1 cellular context compared by ENCODE assay signal in the genomic region with DNA sequence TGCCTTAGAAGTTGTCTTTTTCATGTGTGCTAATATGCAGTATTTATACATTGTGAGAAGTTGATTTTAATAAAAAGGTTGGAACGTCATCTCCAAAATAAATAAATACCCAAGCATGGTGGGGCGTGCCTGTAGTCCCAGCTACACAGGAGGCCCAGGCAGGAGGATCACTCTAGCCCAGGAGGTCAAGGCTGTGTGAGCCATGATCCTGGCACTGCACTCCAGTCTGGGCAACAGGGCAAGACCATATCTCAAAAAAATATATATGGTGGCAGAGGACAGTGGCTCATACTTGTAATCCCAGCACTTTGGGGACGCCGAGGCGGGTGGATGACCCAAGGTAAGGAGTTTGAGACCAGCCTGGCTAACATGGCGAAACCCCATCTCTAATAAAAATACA.
TF ChIP-seq lines count a peak whose summit lies in the region.

No MANE protein-coding gene starts in this region.

TF ChIP-seq in K562, 482 proteins besides CTCF, POLR2A, EP300 and RAD21:
- TF ChIP-seq POLR2AphosphoS2 (IDR thresholded peaks at IDR 0.05; ENCODE audit: low read length): no peak
- TF ChIP-seq POLR2AphosphoS5 (IDR thresholded peaks at IDR 0.05; ENCODE audit: control insufficient read depth, insufficient read depth, low read depth, low read length): peak; percentile 26; the same call in 1 of the 2 replicates
